Comparison of ENCODE assay signal across 1 cellular context in the genomic region with DNA sequence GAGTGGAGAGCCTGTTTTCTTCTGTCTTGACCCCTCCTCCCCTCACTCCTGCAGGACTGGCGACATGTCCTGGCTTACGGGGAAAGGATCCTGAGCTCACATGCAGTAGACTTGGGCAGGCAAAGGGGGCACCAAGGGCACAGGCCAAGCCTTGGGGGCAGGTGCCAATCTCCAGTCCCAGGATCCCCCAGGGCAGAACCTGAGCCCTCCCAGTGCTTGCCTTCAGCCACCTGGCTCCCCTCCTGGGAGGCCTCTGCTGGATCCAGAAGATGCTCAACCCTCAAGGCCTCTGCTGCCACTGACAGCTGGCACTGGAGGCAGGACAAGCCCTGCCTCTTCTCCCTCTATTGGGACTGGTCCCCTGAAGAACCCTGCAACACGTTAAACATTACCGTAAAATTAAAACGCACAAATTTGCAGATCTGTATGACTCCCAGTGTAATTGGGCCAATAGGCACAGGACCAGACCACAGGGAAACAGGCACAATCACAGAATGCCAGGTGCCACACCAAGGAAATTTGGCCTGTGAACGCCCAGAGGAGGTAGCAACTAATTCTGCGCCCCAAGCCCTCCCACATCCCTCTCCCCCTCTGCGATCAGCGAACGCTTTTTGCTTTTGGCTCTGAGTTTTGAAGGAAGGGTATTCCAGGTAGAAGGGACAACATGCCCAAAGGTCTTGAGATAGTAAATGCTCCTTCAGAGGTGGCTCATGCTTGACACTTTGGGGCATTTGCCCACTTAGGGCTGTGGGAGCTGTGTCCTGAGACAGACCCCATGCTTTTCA.
TF ChIP-seq lines count a peak whose summit lies in the region.

No MANE protein-coding gene starts in this region.

TF ChIP-seq in A549, 52 proteins besides CTCF, POLR2A, EP300 and RAD21:
- TF ChIP-seq, protein P1, sequence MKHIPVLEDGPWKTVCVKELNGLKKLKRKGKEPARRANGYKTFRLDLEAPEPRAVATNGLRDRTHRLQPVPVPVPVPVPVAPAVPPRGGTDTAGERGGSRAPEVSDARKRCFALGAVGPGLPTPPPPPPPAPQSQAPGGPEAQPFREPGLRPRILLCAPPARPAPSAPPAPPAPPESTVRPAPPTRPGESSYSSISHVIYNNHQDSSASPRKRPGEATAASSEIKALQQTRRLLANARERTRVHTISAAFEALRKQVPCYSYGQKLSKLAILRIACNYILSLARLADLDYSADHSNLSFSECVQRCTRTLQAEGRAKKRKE (CRISPR knock-in tag; IDR thresholded peaks at IDR 0.05; ENCODE audit: low read depth), result no peak
- TF ChIP-seq, protein P2, sequence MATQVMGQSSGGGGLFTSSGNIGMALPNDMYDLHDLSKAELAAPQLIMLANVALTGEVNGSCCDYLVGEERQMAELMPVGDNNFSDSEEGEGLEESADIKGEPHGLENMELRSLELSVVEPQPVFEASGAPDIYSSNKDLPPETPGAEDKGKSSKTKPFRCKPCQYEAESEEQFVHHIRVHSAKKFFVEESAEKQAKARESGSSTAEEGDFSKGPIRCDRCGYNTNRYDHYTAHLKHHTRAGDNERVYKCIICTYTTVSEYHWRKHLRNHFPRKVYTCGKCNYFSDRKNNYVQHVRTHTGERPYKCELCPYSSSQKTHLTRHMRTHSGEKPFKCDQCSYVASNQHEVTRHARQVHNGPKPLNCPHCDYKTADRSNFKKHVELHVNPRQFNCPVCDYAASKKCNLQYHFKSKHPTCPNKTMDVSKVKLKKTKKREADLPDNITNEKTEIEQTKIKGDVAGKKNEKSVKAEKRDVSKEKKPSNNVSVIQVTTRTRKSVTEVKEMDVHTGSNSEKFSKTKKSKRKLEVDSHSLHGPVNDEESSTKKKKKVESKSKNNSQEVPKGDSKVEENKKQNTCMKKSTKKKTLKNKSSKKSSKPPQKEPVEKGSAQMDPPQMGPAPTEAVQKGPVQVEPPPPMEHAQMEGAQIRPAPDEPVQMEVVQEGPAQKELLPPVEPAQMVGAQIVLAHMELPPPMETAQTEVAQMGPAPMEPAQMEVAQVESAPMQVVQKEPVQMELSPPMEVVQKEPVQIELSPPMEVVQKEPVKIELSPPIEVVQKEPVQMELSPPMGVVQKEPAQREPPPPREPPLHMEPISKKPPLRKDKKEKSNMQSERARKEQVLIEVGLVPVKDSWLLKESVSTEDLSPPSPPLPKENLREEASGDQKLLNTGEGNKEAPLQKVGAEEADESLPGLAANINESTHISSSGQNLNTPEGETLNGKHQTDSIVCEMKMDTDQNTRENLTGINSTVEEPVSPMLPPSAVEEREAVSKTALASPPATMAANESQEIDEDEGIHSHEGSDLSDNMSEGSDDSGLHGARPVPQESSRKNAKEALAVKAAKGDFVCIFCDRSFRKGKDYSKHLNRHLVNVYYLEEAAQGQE (IDR thresholded peaks at IDR 0.05), result no peak
- TF ChIP-seq EHF (CRISPR knock-in tag; IDR thresholded peaks at IDR 0.05) (no peak), CEBPB (IDR thresholded peaks at IDR 0.05) (no peak), FOSL2 (IDR thresholded peaks at IDR 0.05) (no peak), FOSL2 (CRISPR knock-in tag; IDR thresholded peaks at IDR 0.05) (no peak), HEYL (CRISPR knock-in tag; IDR thresholded peaks at IDR 0.05) (no peak), KDM1A (IDR thresholded peaks at IDR 0.05; ENCODE audit: low read depth) (no peak), TP53 (CRISPR knock-in tag; IDR thresholded peaks at IDR 0.05) (no peak), JUNB (IDR thresholded peaks at IDR 0.05) (no peak)
TF ChIP-seq in A549: peak in this region for 0.
